13 cellular contexts compared by ENCODE assay signal in the genomic region with DNA sequence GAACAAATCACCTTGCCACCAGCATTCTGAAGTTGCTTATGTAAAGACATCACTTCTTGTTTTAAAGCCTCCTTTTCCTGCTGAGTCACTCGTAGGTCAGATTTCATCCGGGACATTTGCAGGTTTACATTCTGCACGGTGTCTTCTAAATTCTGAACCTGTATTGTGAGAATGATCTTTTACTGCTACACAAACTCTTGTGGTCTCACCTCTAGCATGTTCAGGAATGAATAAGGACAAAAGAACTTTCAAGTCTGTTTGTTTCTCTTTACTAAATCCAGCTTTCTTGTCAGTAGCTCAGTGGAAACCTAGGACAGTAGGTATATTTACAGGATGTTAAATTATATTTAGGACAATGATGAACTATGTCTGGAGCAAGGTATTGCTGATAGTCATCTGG.
DNase-seq lines count a peak whose midpoint lies in the region; ATAC-seq, FAIRE-seq and TF ChIP-seq lines count a peak whose summit lies in the region.
"Had no signal": no experiment of that assay in that cellular context is flagged by ENCODE, and none has a peak within 500 bp of the region (broad histone marks: within the 10 kb centered on the region; RNA-seq: fewer than 3 reads in every experiment).

No MANE protein-coding gene starts in this region.

- peaks cover 13% of the 10 kb centered on the region for H3K4me1 ChIP-seq in skeletal muscle satellite cell (ENCODE audit: control insufficient read depth, insufficient read depth, low read length)
- peaks cover 0 to 6% of the 10 kb centered on the region in 2 donors for H3K4me1 ChIP-seq in naive thymus-derived CD4-positive, alpha-beta T cell (ENCODE audit: control insufficient read depth in 2 of 2, insufficient read depth in 2 of 2, low read length in 2 of 2)
- H3K4me1 ChIP-seq in ascending aorta, result peaks cover 0 to 3% of the 10 kb centered on the region in 2 donors

- no peak overlapping the region for H3K4me3 Mint-ChIP-seq in activated CD4-positive, alpha-beta T cell treated with anti-CD3 and anti-CD28 coated beads, Interleukin-2, amount 10 ng/mL, durations not matched to agents 24 days and 14 days
- H3K4me3 Mint-ChIP-seq in central memory CD8-positive, alpha-beta T cell, result no peak overlapping the region
- H3K4me3 Mint-ChIP-seq in naive thymus-derived CD4-positive, alpha-beta T cell, result peak overlapping the region in 1 of 10 donors; percentile 33
- H3K4me3 Mint-ChIP-seq: brain had no signal

- H3K27me3 ChIP-seq in skeletal muscle satellite cell (ENCODE audit: control insufficient read depth, insufficient read depth, low read length), result no peaks in the 10 kb centered on the region
- H3K27me3 ChIP-seq in naive thymus-derived CD4-positive, alpha-beta T cell (ENCODE audit: control insufficient read depth in 2 of 2, insufficient read depth in 2 of 2, low read length in 2 of 2), result no peaks in the 10 kb centered on the region
- no peaks in the 10 kb centered on the region for H3K27me3 ChIP-seq in ascending aorta
- H3K27me3 ChIP-seq: BLaER1 had no signal

- H3K4me2 ChIP-seq in skeletal muscle satellite cell (ENCODE audit: low read length), result no peak overlapping the region
- H3K4me2 ChIP-seq: BLaER1 had no signal

- H3K27ac Mint-ChIP-seq in activated CD4-positive, alpha-beta T cell treated with anti-CD3 and anti-CD28 coated beads, Interleukin-2, amount 10 ng/mL, durations not matched to agents 24 days and 14 days, result peak overlapping the region; percentile 71
- H3K27ac Mint-ChIP-seq in central memory CD8-positive, alpha-beta T cell (ENCODE audit: low read depth), result peak overlapping the region; percentile 71
- H3K27ac Mint-ChIP-seq in naive thymus-derived CD4-positive, alpha-beta T cell, result peak overlapping the region in 4 of 9 donors; percentile 14 to 79 (median 45)

- CTCF ChIA-PET in naive thymus-derived CD4-positive, alpha-beta T cell (lab: Charles Lee), result no interaction called here

- DNase-seq in activated CD4-positive, alpha-beta T cell treated with anti-CD3 and anti-CD28 coated beads, Interleukin-2, amount 10 ng/mL, durations not matched to agents 24 days and 14 days, result peak; percentile 70
- no peak for DNase-seq in activated CD4-positive, alpha-beta T cell treated with anti-CD3 and anti-CD28 coated beads, Interleukin-2, amount 50 U/mL, for 48 hours
- DNase-seq in NCI-H69 (lab: John Stamatoyannopoulos, UW) (peak; percentile 15), frontal cortex (ENCODE audit: low spot score in 2 of 2) (no peak), ascending aorta (ENCODE audit: low spot score in 2 of 2) (no peak)
- DNase-seq in central memory CD8-positive, alpha-beta T cell (ENCODE audit: low spot score in 2 of 2), result no peak
- DNase-seq in naive thymus-derived CD4-positive, alpha-beta T cell, result no peak
- DNase-seq: NCI-H146, small intestine, substantia nigra had no signal

- no peak for ATAC-seq in central memory CD8-positive, alpha-beta T cell (replicated peaks; ENCODE audit: extremely low read depth, poor library complexity, severe bottlenecking)
- ATAC-seq in naive thymus-derived CD4-positive, alpha-beta T cell, result no peak

- H3K4me1 Mint-ChIP-seq in activated CD4-positive, alpha-beta T cell treated with anti-CD3 and anti-CD28 coated beads, Interleukin-2, amount 10 ng/mL, durations not matched to agents 24 days and 14 days, result peaks cover 35% of the 10 kb centered on the region
- peaks cover 17% of the 10 kb centered on the region for H3K4me1 Mint-ChIP-seq in central memory CD8-positive, alpha-beta T cell
- peaks cover 0 to 46% (median 4%) of the 10 kb centered on the region in 7 donors for H3K4me1 Mint-ChIP-seq in naive thymus-derived CD4-positive, alpha-beta T cell
- H3K4me1 Mint-ChIP-seq: brain had no signal

- H3K9ac ChIP-seq in skeletal muscle satellite cell (ENCODE audit: low read depth, low read length), result peak overlapping the region; percentile 18
- H3K9ac ChIP-seq: BLaER1 had no signal

- no peak for TF ChIP-seq CTCF in ascending aorta (IDR thresholded peaks at IDR 0.05)

- H3K9me3 ChIP-seq in skeletal muscle satellite cell (replicated peaks; ENCODE audit: low read length) (no peaks in the 10 kb centered on the region), ascending aorta (no peaks in the 10 kb centered on the region)
- H3K9me3 ChIP-seq in naive thymus-derived CD4-positive, alpha-beta T cell (ENCODE audit: control insufficient read depth in 2 of 3, low read length in 3 of 3), result no peaks in the 10 kb centered on the region
- H3K9me3 ChIP-seq: BLaER1 had no signal

- no peaks in the 10 kb centered on the region for H3K27me3 Mint-ChIP-seq in activated CD4-positive, alpha-beta T cell treated with anti-CD3 and anti-CD28 coated beads, Interleukin-2, amount 10 ng/mL, durations not matched to agents 24 days and 14 days
- no peaks in the 10 kb centered on the region for H3K27me3 Mint-ChIP-seq in central memory CD8-positive, alpha-beta T cell
- H3K27me3 Mint-ChIP-seq in naive thymus-derived CD4-positive, alpha-beta T cell, result no peaks in the 10 kb centered on the region
- H3K27me3 Mint-ChIP-seq: brain had no signal

- H3K4me3 ChIP-seq in skeletal muscle satellite cell (ENCODE audit: low read length), result no peak overlapping the region
- H3K4me3 ChIP-seq in naive thymus-derived CD4-positive, alpha-beta T cell (ENCODE audit: low read length), result no peak overlapping the region
- no peak overlapping the region for H3K4me3 ChIP-seq in ascending aorta
- H3K4me3 ChIP-seq: BLaER1 had no signal

- no peaks in the 10 kb centered on the region for H3K9me3 Mint-ChIP-seq in activated CD4-positive, alpha-beta T cell treated with anti-CD3 and anti-CD28 coated beads, Interleukin-2, amount 10 ng/mL, durations not matched to agents 24 days and 14 days
- H3K9me3 Mint-ChIP-seq in central memory CD8-positive, alpha-beta T cell, result no peaks in the 10 kb centered on the region
- no peaks in the 10 kb centered on the region for H3K9me3 Mint-ChIP-seq in naive thymus-derived CD4-positive, alpha-beta T cell
- H3K9me3 Mint-ChIP-seq: brain had no signal

- peaks cover 35% of the 10 kb centered on the region for H3K36me3 ChIP-seq in skeletal muscle satellite cell (ENCODE audit: insufficient read depth, low read length)
- peaks cover 15 to 88% (median 32%) of the 10 kb centered on the region in 3 experiments for H3K36me3 ChIP-seq in naive thymus-derived CD4-positive, alpha-beta T cell (ENCODE audit: control insufficient read depth in 2 of 3, insufficient read depth in 3 of 3, low read length in 3 of 3)
- peaks cover 20 to 54% of the 10 kb centered on the region in 2 donors for H3K36me3 ChIP-seq in ascending aorta

- intact Hi-C loops in activated CD4-positive, alpha-beta T cell treated with anti-CD3 and anti-CD28 coated beads, Interleukin-2, amount 10 ng/mL, durations not matched to agents 24 days and 14 days (cut with micrococcal nuclease), result loop anchor here (1.0 kb wide), 2 partner anchors 9 to 15 kb away; no protein-coding TSS in a partner anchor
- intact Hi-C loops in naive thymus-derived CD4-positive, alpha-beta T cell (cut with micrococcal nuclease), result no loop called here
- intact Hi-C loops in ascending aorta (cut with DNase I), result loop anchor here (2.0 kb wide), 1 partner anchor 31 kb away; no protein-coding TSS in a partner anchor

- no peak for FAIRE-seq in frontal cortex (lab: Jason Lieb, UNC)
- FAIRE-seq: small intestine had no signal

- no peak overlapping the region for H3K27ac ChIP-seq in naive thymus-derived CD4-positive, alpha-beta T cell (ENCODE audit: low read depth, low read length)
- H3K27ac ChIP-seq in ascending aorta, result peak overlapping the region in 1 of 2 donors; percentile 11
- H3K27ac ChIP-seq: BLaER1 had no signal

- POLR2A ChIA-PET in naive thymus-derived CD4-positive, alpha-beta T cell (lab: Charles Lee), result no interaction called here

- peaks cover 58% of the 10 kb centered on the region for H3K36me3 Mint-ChIP-seq in activated CD4-positive, alpha-beta T cell treated with anti-CD3 and anti-CD28 coated beads, Interleukin-2, amount 10 ng/mL, durations not matched to agents 24 days and 14 days (ENCODE audit: low read depth)
- H3K36me3 Mint-ChIP-seq in central memory CD8-positive, alpha-beta T cell (ENCODE audit: insufficient read depth), result peaks cover 77% of the 10 kb centered on the region
- H3K36me3 Mint-ChIP-seq in naive thymus-derived CD4-positive, alpha-beta T cell, result peaks cover 19 to 65% (median 33%) of the 10 kb centered on the region in 5 donors

Comparison
In these comparisons a context has a peak if more than half of its experiments do, and no peak if none do; other contexts are left out.
1. DNase-seq: peak in activated CD4-positive, alpha-beta T cell treated with anti-CD3 and anti-CD28 coated beads, Interleukin-2, amount 10 ng/mL, durations not matched to agents 24 days and 14 days (single experiment) and NCI-H69 (single experiment); none in activated CD4-positive, alpha-beta T cell treated with anti-CD3 and anti-CD28 coated beads, Interleukin-2, amount 50 U/mL, for 48 hours (0 of 2), central memory CD8-positive, alpha-beta T cell (0 of 2), frontal cortex (0 of 2), naive thymus-derived CD4-positive, alpha-beta T cell (0 of 9) and ascending aorta (0 of 2).
2. intact Hi-C loops: an anchor here in activated CD4-positive, alpha-beta T cell treated with anti-CD3 and anti-CD28 coated beads, Interleukin-2, amount 10 ng/mL, durations not matched to agents 24 days and 14 days (1.0 kb wide) and ascending aorta (2.0 kb wide); none called in naive thymus-derived CD4-positive, alpha-beta T cell.